Comparison of ENCODE assay signal across 8 cellular contexts in genomic region chr11:45354976-45355705, GRCh38.
A peak's percentile ranks its signal among the peaks of the same experiment; 100 is the strongest.
DNase-seq lines count a peak whose midpoint lies in the region; ATAC-seq and TF ChIP-seq lines count a peak whose summit lies in the region.

No MANE protein-coding gene starts in this region.

- peaks cover 3% of the 10 kb centered on the region for H3K36me3 Mint-ChIP-seq in activated naive CD8-positive, alpha-beta T cell treated with anti-CD3 and anti-CD28 coated beads for 36 hours

- WGBS in thyroid gland, 2 donors: 11 to 13% methylated on average over 25 to 28 of the region's 30 CpGs

- intact Hi-C loops in cardiac septum (cut with DNase I): no loop called here
- intact Hi-C loops in thyroid gland (cut with DNase I): no loop called here

- H3K27ac ChIP-seq in HUES48 (ENCODE audit: low read depth, low read length): peak overlapping the region; percentile 43
- H3K27ac ChIP-seq in thyroid gland: no peak overlapping the region

- H3K4me1 Mint-ChIP-seq in activated naive CD8-positive, alpha-beta T cell treated with anti-CD3 and anti-CD28 coated beads for 36 hours: peaks cover 20% of the 10 kb centered on the region

- peak overlapping the region; percentile 81 for H3K4me3 Mint-ChIP-seq in activated naive CD8-positive, alpha-beta T cell treated with anti-CD3 and anti-CD28 coated beads for 36 hours

- H3K27me3 Mint-ChIP-seq in activated naive CD8-positive, alpha-beta T cell treated with anti-CD3 and anti-CD28 coated beads for 36 hours: peaks cover 4% of the 10 kb centered on the region

- DNase-seq in Ammon's horn (ENCODE audit: low spot score) (peak; percentile 85), SHP77 (lab: John Stamatoyannopoulos, UW) (peak; percentile 78 to 93), cardiac septum (ENCODE audit: low spot score) (peak; percentile 87), pons (ENCODE audit: low spot score) (peak; percentile 80), thyroid gland (peak; percentile 87)
- peak; percentile 84 for DNase-seq in activated naive CD8-positive, alpha-beta T cell treated with anti-CD3 and anti-CD28 coated beads for 36 hours

- H3K36me3 ChIP-seq in HUES48 (ENCODE audit: control insufficient read depth, insufficient read depth, low read length): no peaks in the 10 kb centered on the region
- no peaks in the 10 kb centered on the region for H3K36me3 ChIP-seq in thyroid gland

- H3K4me1 ChIP-seq in HUES48 (ENCODE audit: control insufficient read depth, insufficient read depth, low read length): peaks cover 43% of the 10 kb centered on the region
- peaks cover 7% of the 10 kb centered on the region in 2 donors for H3K4me1 ChIP-seq in thyroid gland

- H3K27ac Mint-ChIP-seq in activated naive CD8-positive, alpha-beta T cell treated with anti-CD3 and anti-CD28 coated beads for 36 hours: peak overlapping the region; percentile 75

- H3K9ac ChIP-seq in HUES48 (ENCODE audit: low read depth, low read length): no peak overlapping the region; the same call in 1 of the 2 replicates

- H3K27me3 ChIP-seq in HUES48 (ENCODE audit: control insufficient read depth, insufficient read depth, low read length) (no peaks in the 10 kb centered on the region), thyroid gland (no peaks in the 10 kb centered on the region)

- H3K4me3 ChIP-seq in HUES48 (ENCODE audit: low read depth, low read length): peak overlapping the region; percentile 81
- peak overlapping the region; percentile 50 to 61 (median 56) for H3K4me3 ChIP-seq in thyroid gland (replicated peaks in 1 of 3)

- H3K9me3 Mint-ChIP-seq in activated naive CD8-positive, alpha-beta T cell treated with anti-CD3 and anti-CD28 coated beads for 36 hours: peaks cover 9% of the 10 kb centered on the region

- peak; percentile 98 for ATAC-seq in GM19438 (IDR thresholded peaks at IDR 0.05; ENCODE audit: low read depth, unreplicated experiment)

- TF ChIP-seq POLR2A in thyroid gland (IDR thresholded peaks at IDR 0.05): no peak

- TF ChIP-seq CTCF in thyroid gland (IDR thresholded peaks at IDR 0.05): no peak

- H3K9me3 ChIP-seq in HUES48 (ENCODE audit: control insufficient read depth, insufficient read depth, low read length): no peaks in the 10 kb centered on the region
- H3K9me3 ChIP-seq in thyroid gland: no peaks in the 10 kb centered on the region
